Comparison of ENCODE assay signal across 1 cellular context in genomic region chr20:63626424-63627128, GRCh38.
A peak's percentile ranks its signal among the peaks of the same experiment; 100 is the strongest.
TF ChIP-seq lines count a peak whose summit lies in the region.

GMEB2 (minus strand) TSS chr20:63627101; CDS start chr20:63619397, 7,704 bp downstream.

TF ChIP-seq in HepG2, 621 proteins besides CTCF, POLR2A, EP300 and RAD21 (continued from another document and continues in another):
- TF ChIP-seq ZXDC (CRISPR knock-in tag; IDR thresholded peaks at IDR 0.05) (peak; percentile 75; the same call in 1 of the 2 replicates), POGK (CRISPR knock-in tag; conservative IDR thresholded peaks at IDR 0.05) (peak; percentile 69), FOXP4 (CRISPR knock-in tag; IDR thresholded peaks at IDR 0.05) (peak; percentile 25; the same call in 1 of the 2 replicates), ZNF275 (CRISPR knock-in tag; IDR thresholded peaks at IDR 0.05; ENCODE audit: borderline replicate concordance) (peak; percentile 85; the same call in 1 of the 2 replicates), POLR2AphosphoS5 (IDR thresholded peaks at IDR 0.05; ENCODE audit: low read depth, low read length) (peak; percentile 47), USF2 (IDR thresholded peaks at IDR 0.05; ENCODE audit: low read depth, low read length) (no peak), USF2 (CRISPR knock-in tag; IDR thresholded peaks at IDR 0.05; ENCODE audit: borderline replicate concordance) (peak; percentile 27; the same call in 1 of the 2 replicates), HOXA3 (CRISPR knock-in tag; IDR thresholded peaks at IDR 0.05) (peak; percentile 91), ZFY (CRISPR knock-in tag; IDR thresholded peaks at IDR 0.05) (peak; percentile 78), ZNF772 (CRISPR knock-in tag; IDR thresholded peaks at IDR 0.05) (peak; percentile 64; the same call in 1 of the 2 replicates), GMEB1 (CRISPR knock-in tag; IDR thresholded peaks at IDR 0.05; ENCODE audit: borderline replicate concordance) (peak; percentile 80), LCORL (IDR thresholded peaks at IDR 0.05) (no peak), LCORL (CRISPR knock-in tag; IDR thresholded peaks at IDR 0.05) (no peak), ZNF251 (CRISPR knock-in tag; IDR thresholded peaks at IDR 0.05) (no peak), RCOR2 (CRISPR knock-in tag; IDR thresholded peaks at IDR 0.05) (no peak), GLI4 (CRISPR knock-in tag; IDR thresholded peaks at IDR 0.05; ENCODE audit: borderline replicate concordance) (peak; percentile 86; the same call in 1 of the 2 replicates), ZNF724P (CRISPR knock-in tag; IDR thresholded peaks at IDR 0.05; ENCODE audit: borderline replicate concordance) (no peak; the same call in 1 of the 2 replicates), UBTF (CRISPR knock-in tag; IDR thresholded peaks at IDR 0.05) (no peak; the same call in 1 of the 2 replicates), SSRP1 (CRISPR knock-in tag; IDR thresholded peaks at IDR 0.05) (no peak), ZBTB14 (CRISPR knock-in tag; IDR thresholded peaks at IDR 0.05) (peak; percentile 96), MZF1 (CRISPR knock-in tag; IDR thresholded peaks at IDR 0.05; ENCODE audit: borderline replicate concordance) (no peak), DBP (CRISPR knock-in tag; IDR thresholded peaks at IDR 0.05; ENCODE audit: not compliant biosample characterization) (peak; percentile 72), ZSCAN21 (CRISPR knock-in tag; IDR thresholded peaks at IDR 0.05; ENCODE audit: borderline replicate concordance) (peak; percentile 74), ZKSCAN8 (CRISPR knock-in tag; IDR thresholded peaks at IDR 0.05; ENCODE audit: borderline replicate concordance) (0 out of 2 replicates have a peak, but pooled peaks have one; percentile 15), ZNF629 (CRISPR knock-in tag; conservative IDR thresholded peaks at IDR 0.05) (peak; percentile 21; the same call in 1 of the 2 replicates), MTF2 (CRISPR knock-in tag; IDR thresholded peaks at IDR 0.05; ENCODE audit: borderline replicate concordance) (no peak), ATF7 (IDR thresholded peaks at IDR 0.05) (no peak), ATF7 (CRISPR knock-in tag; IDR thresholded peaks at IDR 0.05) (0 out of 2 replicates have a peak, but pooled peaks have one; percentile 13), ZNF563 (CRISPR knock-in tag; IDR thresholded peaks at IDR 0.05) (no peak), ZNF740 (CRISPR knock-in tag; IDR thresholded peaks at IDR 0.05) (peak; percentile 66; the same call in 1 of the 2 replicates), HMG20A (CRISPR knock-in tag; IDR thresholded peaks at IDR 0.05; ENCODE audit: borderline replicate concordance) (no peak), ISX (CRISPR knock-in tag; conservative IDR thresholded peaks at IDR 0.05) (0 out of 2 replicates have a peak, but pooled peaks have one; percentile 21), ZNF503 (CRISPR knock-in tag; IDR thresholded peaks at IDR 0.05) (peak; percentile 70; the same call in 1 of the 2 replicates), ZNF138 (CRISPR knock-in tag; IDR thresholded peaks at IDR 0.05; ENCODE audit: low read depth) (peak; percentile 72; the same call in 1 of the 2 replicates), TFDP2 (CRISPR knock-in tag; IDR thresholded peaks at IDR 0.05) (0 out of 2 replicates have a peak, but pooled peaks have one; percentile 42), ZNF441 (CRISPR knock-in tag; IDR thresholded peaks at IDR 0.05; ENCODE audit: borderline replicate concordance) (no peak), GPN1 (CRISPR knock-in tag; IDR thresholded peaks at IDR 0.05; ENCODE audit: borderline replicate concordance) (peak; percentile 47; the same call in 1 of the 2 replicates), ZNF556 (CRISPR knock-in tag; IDR thresholded peaks at IDR 0.05; ENCODE audit: borderline replicate concordance) (no peak), EEA1 (CRISPR knock-in tag; IDR thresholded peaks at IDR 0.05; ENCODE audit: borderline replicate concordance) (peak; percentile 82)
